In the genomic region with DNA sequence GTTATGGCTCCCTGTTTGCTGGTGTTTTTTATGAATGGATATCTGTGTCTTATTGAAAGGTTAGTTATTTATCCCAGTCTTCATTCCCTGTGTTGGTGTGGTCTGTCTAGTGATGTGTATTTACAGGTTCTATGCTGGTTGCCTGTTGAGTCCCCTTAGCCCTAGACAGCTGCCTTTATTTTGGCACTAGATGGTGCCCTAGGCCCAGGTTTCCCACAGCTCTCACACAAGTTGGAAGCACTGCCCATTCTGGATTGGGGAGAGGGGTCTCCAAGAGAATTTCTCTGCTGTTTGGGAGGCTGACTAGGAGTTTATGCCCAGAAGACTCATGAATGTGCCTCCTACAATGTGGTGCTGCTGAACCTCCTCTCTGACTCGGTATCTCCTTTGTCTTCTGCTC, we compare ENCODE assay signal across 10 cellular contexts. TPM values are rescaled to one million over a fixed set of nuclear protein-coding genes. Genes with fewer than 3 reads are reported as not detected.
A peak's percentile ranks its signal among the peaks of the same experiment; 100 is the strongest.
DNase-seq lines count a peak whose midpoint lies in the region; ATAC-seq, FAIRE-seq and TF ChIP-seq lines count a peak whose summit lies in the region.
"Had no signal": no experiment of that assay in that cellular context is flagged by ENCODE, and none has a peak within 500 bp of the region (broad histone marks: within the 10 kb centered on the region; RNA-seq: fewer than 3 reads in every experiment).

No MANE protein-coding gene starts in this region.

- H3K4me1 Mint-ChIP-seq in chondrocyte (ENCODE audit: low read depth) (no peaks in the 10 kb centered on the region), immature natural killer cell (no peaks in the 10 kb centered on the region)

- FAIRE-seq in RCC 7860 (lab: Jason Lieb, UNC), result no peak

- H3K4me3 Mint-ChIP-seq in chondrocyte (ENCODE audit: unreplicated experiment) (no peak overlapping the region), immature natural killer cell (no peak overlapping the region)
- H3K4me3 Mint-ChIP-seq: CD4-positive, alpha-beta T cell had no signal

- H3K36me3 Mint-ChIP-seq in chondrocyte (ENCODE audit: low read depth) (peaks cover 2% of the 10 kb centered on the region), immature natural killer cell (peaks cover 0 to 7% (median 0%) of the 10 kb centered on the region in 3 donors)

- DNase-seq in NCI-H82 (lab: John Stamatoyannopoulos, UW), result peak; percentile 65
- no peak for DNase-seq in NCI-H82 treated with DMSO at 0.1 percent for 48 hours (lab: John Stamatoyannopoulos, UW; ENCODE audit: unreplicated experiment)
- no peak for DNase-seq in LNCaP clone FGC (ENCODE audit: low read depth)
- no peak for DNase-seq in chondrocyte (ENCODE audit: low spot score)
- peak; percentile 5 for DNase-seq in retinal pigment epithelial cell (ENCODE audit: low read depth)
- DNase-seq in RCC 7860 (ENCODE audit: low spot score), result no peak
- no peak for DNase-seq in immature natural killer cell
- DNase-seq: CD4-positive, alpha-beta T cell had no signal

- H3K9me3 Mint-ChIP-seq in chondrocyte (ENCODE audit: low read depth) (peaks cover 24% of the 10 kb centered on the region), immature natural killer cell (peaks cover 9 to 47% (median 26%) of the 10 kb centered on the region in 6 donors)

- TF ChIP-seq CTCF in LNCaP clone FGC (IDR thresholded peaks at IDR 0.05; ENCODE audit: control insufficient read depth, extremely low read depth, insufficient read depth), result peak; percentile 68
- TF ChIP-seq CTCF in chondrocyte (IDR thresholded peaks at IDR 0.05), result peak; percentile 52
- peak; percentile 64 for TF ChIP-seq CTCF in retinal pigment epithelial cell (conservative IDR thresholded peaks at IDR 0.05; ENCODE audit: low read depth, low read length)

- peaks cover 2% of the 10 kb centered on the region for H3K27me3 Mint-ChIP-seq in chondrocyte (ENCODE audit: low read depth)
- peaks cover 0 to 1% (median 0%) of the 10 kb centered on the region in 3 donors for H3K27me3 Mint-ChIP-seq in immature natural killer cell (ENCODE audit: low read depth in 3 of 3)

- ATAC-seq in GM18858 (IDR thresholded peaks at IDR 0.05; ENCODE audit: unreplicated experiment), result no peak

- H3K4me3 ChIP-seq in LNCaP clone FGC (ENCODE audit: low read depth, low read length) (no peak overlapping the region), retinal pigment epithelial cell (ENCODE audit: low read length) (no peak overlapping the region)

- H3K27ac Mint-ChIP-seq in chondrocyte (ENCODE audit: unreplicated experiment) (no peak overlapping the region), immature natural killer cell (no peak overlapping the region)
- H3K27ac Mint-ChIP-seq: CD4-positive, alpha-beta T cell had no signal

RNA-seq across cellular contexts. Expression of a gene that starts 12.4 kb away (rescaled TPM):
- total RNA-seq in chondrocyte, result not detected in 3 replicates
- under 1 TPM in 1 of 3 donors, not detected in 2; 0.02 TPM for polyA plus RNA-seq in immature natural killer cell
- total RNA-seq: CD4-positive, alpha-beta T cell had no signal
- polyA plus RNA-seq: fibroblast of lung had no signal

Comparison
In these comparisons a context has a peak if more than half of its experiments do, and no peak if none do; other contexts are left out.
1. DNase-seq: peak in NCI-H82 (single experiment) and retinal pigment epithelial cell (single experiment); none in NCI-H82 treated with DMSO at 0.1 percent for 48 hours (single experiment), LNCaP clone FGC (single experiment), chondrocyte (single experiment), RCC 7860 (single experiment) and immature natural killer cell (0 of 3).
2. Peak in every context shown above with its lines, with median percentiles within 50 percentile points of each other: CTCF ChIP-seq.